In the genomic region with DNA sequence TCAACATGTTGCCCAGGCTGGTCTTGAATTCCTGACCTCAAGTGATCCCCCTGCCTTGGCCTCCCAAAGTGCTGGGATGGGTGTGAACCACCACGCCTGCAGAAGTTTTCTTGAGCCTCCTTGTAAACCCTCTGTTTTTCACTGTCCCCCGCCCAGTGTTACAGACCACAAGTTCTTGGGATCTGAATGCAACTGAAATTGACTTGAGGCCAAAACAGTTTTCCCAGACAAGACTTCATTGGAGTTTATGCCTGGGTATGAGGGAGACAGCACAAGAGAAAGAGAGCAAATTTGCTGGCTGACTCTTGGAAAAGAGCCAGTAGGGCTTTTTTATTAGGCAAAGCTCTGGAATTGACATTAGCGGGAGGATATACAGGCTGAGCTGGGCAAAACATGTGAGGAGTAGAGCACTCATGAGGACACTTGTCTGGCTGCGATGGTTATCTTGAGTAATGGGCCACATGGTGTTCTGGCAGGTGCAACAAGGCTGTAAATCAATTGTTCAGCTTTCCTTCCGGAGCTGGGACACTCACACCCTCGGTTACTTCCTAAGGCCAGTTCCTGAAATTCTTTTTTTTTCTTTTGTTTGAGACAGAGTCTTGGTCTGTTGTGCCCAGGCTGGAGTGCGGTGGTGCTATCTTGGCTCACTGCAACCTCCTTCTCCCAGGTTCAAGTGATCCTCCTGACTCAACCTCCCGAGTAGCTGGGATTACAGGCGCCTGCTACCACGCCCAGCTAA, we compare ENCODE assay signal across 9 cellular contexts. TPM values are rescaled to one million over a fixed set of nuclear protein-coding genes. Genes with fewer than 3 reads are reported as not detected.
DNase-seq lines count a peak whose midpoint lies in the region; ATAC-seq and TF ChIP-seq lines count a peak whose summit lies in the region.
"Had no signal": no experiment of that assay in that cellular context is flagged by ENCODE, and none has a peak within 500 bp of the region (broad histone marks: within the 10 kb centered on the region; RNA-seq: fewer than 3 reads in every experiment).

No MANE protein-coding gene starts in this region.

- no peak for TF ChIP-seq EP300 in gastroesophageal sphincter (IDR thresholded peaks at IDR 0.05)

- H3K9me3 ChIP-seq in gastroesophageal sphincter (no peaks in the 10 kb centered on the region), thyroid gland (no peaks in the 10 kb centered on the region)

- TF ChIP-seq POLR2A in gastroesophageal sphincter (IDR thresholded peaks at IDR 0.05) (no peak), thyroid gland (IDR thresholded peaks at IDR 0.05) (no peak)

- peak; percentile 51 for DNase-seq in NCI-H82 (lab: John Stamatoyannopoulos, UW)
- no peak for DNase-seq in NCI-H82 treated with DMSO at 0.1 percent for 48 hours (lab: John Stamatoyannopoulos, UW; ENCODE audit: unreplicated experiment)
- peak; percentile 88 for DNase-seq in NCI-H774 (lab: John Stamatoyannopoulos, UW)
- DNase-seq in thyroid gland = peak; percentile 29 to 41
- DNase-seq in ecto neural progenitor cell (ENCODE audit: low spot score) = no peak
- no peak for DNase-seq in GM10248 (ENCODE audit: extremely low spot score)
- DNase-seq in amniotic stem cell (lab: John Stamatoyannopoulos, UW) = no peak
- DNase-seq: HCEC 1CT had no signal

- H3K4me3 ChIP-seq in gastroesophageal sphincter = no peak overlapping the region
- no peak overlapping the region for H3K4me3 ChIP-seq in thyroid gland (replicated peaks in 1 of 3)

- POLR2A ChIA-PET in GM10248 (lab: Yijun Ruan, JAX) = interaction anchor here (0.8 to 0.9 kb wide), 2 partner anchors 13 to 31 kb away, joined by 3 read pairs; a partner anchor contains a TSS

- H3K27ac ChIP-seq in gastroesophageal sphincter = peak overlapping the region in 3 of 4 donors; percentile 38 to 47 (median 46)
- peak overlapping the region; percentile 4 to 46 (median 36) for H3K27ac ChIP-seq in thyroid gland

- no peaks in the 10 kb centered on the region for H3K36me3 ChIP-seq in gastroesophageal sphincter
- no peaks in the 10 kb centered on the region for H3K36me3 ChIP-seq in thyroid gland

- H3K27me3 ChIP-seq in gastroesophageal sphincter (no peaks in the 10 kb centered on the region), thyroid gland (no peaks in the 10 kb centered on the region)

- WGBS in gastroesophageal sphincter (ENCODE audit: low coverage in 1 of 2), 2 donors = 30 to 44% methylated on average over 5 to 8 of the region's 10 CpGs
- WGBS in thyroid gland, 2 donors = 42 to 44% methylated on average over 10 of the region's 10 CpGs

- TF ChIP-seq CTCF in gastroesophageal sphincter (IDR thresholded peaks at IDR 0.05) = no peak
- TF ChIP-seq CTCF in thyroid gland (IDR thresholded peaks at IDR 0.05) = no peak
- TF ChIP-seq CTCF in GM10248 (IDR thresholded peaks at IDR 0.05; ENCODE audit: control extremely low read depth, extremely low read depth, low read depth, missing control alignments) = no peak

- intact Hi-C loops in thyroid gland (cut with DNase I) = no loop called here

- peak; percentile 85 for ATAC-seq in gastroesophageal sphincter

- CTCF ChIA-PET in GM10248 (lab: Yijun Ruan, JAX) = interaction anchor here (1.0 to 2.6 kb wide), 7 partner anchors 10 to 68 kb away, joined by 3 to 17 read pairs (median 5); a partner anchor contains a TSS

- H3K4me1 ChIP-seq in gastroesophageal sphincter = peaks cover 0 to 17% (median 0%) of the 10 kb centered on the region in 3 donors
- H3K4me1 ChIP-seq in thyroid gland = peaks cover 5 to 29% of the 10 kb centered on the region in 2 donors

RNA-seq across cellular contexts. Expression of a gene that starts 12.7 kb away (rescaled TPM):
- total RNA-seq in gastroesophageal sphincter (100 to 1,000 TPM; 173 to 180 (median 174) TPM), thyroid gland (100 to 1,000 TPM; 181 to 247 (median 232) TPM)

RNA-seq across cellular contexts. Expression of a gene that starts 15.6 kb away (rescaled TPM):
- 1 to 10 TPM; 1.2 to 8.2 (median 4.1) TPM for total RNA-seq in gastroesophageal sphincter
- total RNA-seq in thyroid gland = 10 to 100 TPM in 3 of 4 donors, 1 to 10 TPM in 1; 6.4 to 18.7 (median 13.5) TPM

RNA-seq across cellular contexts. Expression of a gene that starts 30.9 kb away (rescaled TPM):
- total RNA-seq in gastroesophageal sphincter (100 to 1,000 TPM in 2 of 4 donors, 10 to 100 TPM in 2; 88.3 to 162 (median 110) TPM), thyroid gland (100 to 1,000 TPM in 3 of 4 donors, 10 to 100 TPM in 1; 89.3 to 131 (median 130) TPM)

RNA-seq across cellular contexts. Expression of a gene that starts 36.9 kb away (rescaled TPM):
- total RNA-seq in gastroesophageal sphincter (100 to 1,000 TPM in 1 of 4 donors, 10 to 100 TPM in 3; 73.9 to 106 (median 80.5) TPM), thyroid gland (100 to 1,000 TPM in 1 of 4 donors, 10 to 100 TPM in 3; 69.6 to 107 (median 90.7) TPM)

RNA-seq across cellular contexts. Expression of a gene that starts 37.3 kb away (rescaled TPM):
- total RNA-seq in gastroesophageal sphincter (10 to 100 TPM; 18.5 to 37.6 (median 26.8) TPM), thyroid gland (10 to 100 TPM; 18.6 to 23.7 (median 21.2) TPM)

Comparison
In these comparisons a context has a peak if more than half of its experiments do, and no peak if none do; other contexts are left out.
1. DNase-seq: peak in NCI-H82 (single experiment), NCI-H774 (single experiment) and thyroid gland (2 of 2); none in NCI-H82 treated with DMSO at 0.1 percent for 48 hours (single experiment), ecto neural progenitor cell (single experiment), GM10248 (single experiment) and amniotic stem cell (single experiment).